Comparison of ENCODE assay signal across 12 cellular contexts in genomic region chr16:86751081-86752030, GRCh38.
DNase-seq lines count a peak whose midpoint lies in the region; TF ChIP-seq lines count a peak whose summit lies in the region.
"Had no signal": no experiment of that assay in that cellular context is flagged by ENCODE, and none has a peak within 500 bp of the region (broad histone marks: within the 10 kb centered on the region; RNA-seq: fewer than 3 reads in every experiment).

No MANE protein-coding gene starts in this region.

- no peaks in the 10 kb centered on the region for H3K9me3 ChIP-seq in thyroid gland
- H3K9me3 ChIP-seq: heart right ventricle had no signal

- intact Hi-C loops in thyroid gland (cut with DNase I), result no loop called here

- 73 to 74% methylated on average over 12 of the region's 12 CpGs for WGBS in thyroid gland, 2 donors

- H3K27me3 Mint-ChIP-seq in activated naive CD8-positive, alpha-beta T cell treated with anti-CD3 and anti-CD28 coated beads for 36 hours, result peaks cover 12% of the 10 kb centered on the region

- H3K27ac Mint-ChIP-seq in activated naive CD8-positive, alpha-beta T cell treated with anti-CD3 and anti-CD28 coated beads for 36 hours, result no peak overlapping the region

- no peak overlapping the region for H3K27ac ChIP-seq in thyroid gland
- H3K27ac ChIP-seq: PC-9 had no signal

- no peaks in the 10 kb centered on the region for H3K4me1 ChIP-seq in thyroid gland

- no peaks in the 10 kb centered on the region for H3K9me3 Mint-ChIP-seq in activated naive CD8-positive, alpha-beta T cell treated with anti-CD3 and anti-CD28 coated beads for 36 hours
- H3K9me3 Mint-ChIP-seq: nephron had no signal

- no peak overlapping the region for H3K4me3 Mint-ChIP-seq in activated naive CD8-positive, alpha-beta T cell treated with anti-CD3 and anti-CD28 coated beads for 36 hours
- H3K4me3 Mint-ChIP-seq: nephron had no signal

- no peaks in the 10 kb centered on the region for H3K36me3 ChIP-seq in thyroid gland
- H3K36me3 ChIP-seq: heart right ventricle had no signal

- H3K4me3 ChIP-seq in thyroid gland (replicated peaks in 1 of 3), result no peak overlapping the region
- H3K4me3 ChIP-seq: heart right ventricle, PC-9 had no signal

- no peak for TF ChIP-seq POLR2A in thyroid gland (IDR thresholded peaks at IDR 0.05)

- H3K27me3 ChIP-seq in thyroid gland, result no peaks in the 10 kb centered on the region

- H3K36me3 Mint-ChIP-seq in activated naive CD8-positive, alpha-beta T cell treated with anti-CD3 and anti-CD28 coated beads for 36 hours, result no peaks in the 10 kb centered on the region

- H3K4me1 Mint-ChIP-seq in activated naive CD8-positive, alpha-beta T cell treated with anti-CD3 and anti-CD28 coated beads for 36 hours, result no peaks in the 10 kb centered on the region

- DNase-seq in AG09319 (ENCODE audit: extremely low read depth, low read depth) (peak; percentile 49), NCI-H460 (ENCODE audit: extremely low read depth, low read depth) (peak; percentile 8), dedifferentiated amniotic fluid mesenchymal stem cell (ENCODE audit: extremely low spot score) (peak; percentile 84), non-pigmented ciliary epithelial cell (ENCODE audit: low read depth) (peak; percentile 57), NCI-H1436 treated with DMSO at 0.1 percent for 48 hours (lab: John Stamatoyannopoulos, UW) (no peak), thyroid gland (no peak)
- DNase-seq in activated CD8-positive, alpha-beta memory T cell treated with anti-CD3 and anti-CD28 coated beads, Interleukin-2, amount 50 U/mL, for 4 hours, result no peak
- no peak for DNase-seq in activated naive CD8-positive, alpha-beta T cell treated with anti-CD3 and anti-CD28 coated beads for 36 hours
- DNase-seq: heart right ventricle, NCI-H1092 treated with DMSO at 0.1 percent for 48 hours, PC-9 had no signal

- TF ChIP-seq CTCF in AG09319 (IDR thresholded peaks at IDR 0.05; ENCODE audit: low read depth, low read length) (no peak; the same call in none of the 2 replicates), thyroid gland (IDR thresholded peaks at IDR 0.05) (no peak)

Comparison
In these comparisons a context has a peak if more than half of its experiments do, and no peak if none do; other contexts are left out.
1. DNase-seq: peak in AG09319 (single experiment), NCI-H460 (single experiment), dedifferentiated amniotic fluid mesenchymal stem cell (single experiment) and non-pigmented ciliary epithelial cell (single experiment); none in activated CD8-positive, alpha-beta memory T cell treated with anti-CD3 and anti-CD28 coated beads, Interleukin-2, amount 50 U/mL, for 4 hours (single experiment), NCI-H1436 treated with DMSO at 0.1 percent for 48 hours (single experiment), activated naive CD8-positive, alpha-beta T cell treated with anti-CD3 and anti-CD28 coated beads for 36 hours (single experiment) and thyroid gland (0 of 2).